Comparison of ENCODE assay signal across 1 cellular context in genomic region chr4:112208137-112209095, GRCh38.
TF ChIP-seq lines count a peak whose summit lies in the region.
"Not testable (repeated sequence)": the region's sequence is repeated elsewhere in the genome, so short reads cannot be mapped to it uniquely, and the experiment has no call there.

No MANE protein-coding gene starts in this region.

TF ChIP-seq in HepG2, 621 proteins besides CTCF, POLR2A, EP300 and RAD21 (continued from another document and continues in another):
- peak; percentile 44; the same call in 1 of the 2 replicates for TF ChIP-seq PRDM10 (CRISPR knock-in tag; IDR thresholded peaks at IDR 0.05; ENCODE audit: low read depth)
- peak; percentile 57; the same call in 1 of the 2 replicates for TF ChIP-seq ZNF691 (CRISPR knock-in tag; IDR thresholded peaks at IDR 0.05; ENCODE audit: borderline replicate concordance, low read depth)
- peak; percentile 64 for TF ChIP-seq SP5 (CRISPR knock-in tag; IDR thresholded peaks at IDR 0.05; ENCODE audit: borderline replicate concordance, low read depth)
- peak; percentile 75 for TF ChIP-seq ELF3 (CRISPR knock-in tag; IDR thresholded peaks at IDR 0.05)
- peak; percentile 80 for TF ChIP-seq FOSL1 (CRISPR knock-in tag; IDR thresholded peaks at IDR 0.05; ENCODE audit: borderline replicate concordance)
- TF ChIP-seq MXD4 (CRISPR knock-in tag; IDR thresholded peaks at IDR 0.05): peak; percentile 35; the same call in 1 of the 2 replicates
- TF ChIP-seq ZNF264 (CRISPR knock-in tag; IDR thresholded peaks at IDR 0.05): peak; percentile 94
- 0 out of 2 replicates have a peak, but pooled peaks have one; percentile 40 for TF ChIP-seq ZNF136 (CRISPR knock-in tag; IDR thresholded peaks at IDR 0.05; ENCODE audit: low read depth)
- TF ChIP-seq FOXA1 (IDR thresholded peaks at IDR 0.05): not testable (repeated sequence)
- peak; percentile 71 for TF ChIP-seq FOXA1 (CRISPR knock-in tag; IDR thresholded peaks at IDR 0.05)
- 0 out of 2 replicates have a peak, but pooled peaks have one; percentile 47 for TF ChIP-seq CREB3 (CRISPR knock-in tag; IDR thresholded peaks at IDR 0.05)
- TF ChIP-seq RARA (CRISPR knock-in tag; IDR thresholded peaks at IDR 0.05): peak; percentile 86
- peak; percentile 43 for TF ChIP-seq ZNF18 (CRISPR knock-in tag; IDR thresholded peaks at IDR 0.05; ENCODE audit: insufficient replicate concordance)
- peak; percentile 83 for TF ChIP-seq NR2C2 (CRISPR knock-in tag; IDR thresholded peaks at IDR 0.05; ENCODE audit: borderline replicate concordance)
- TF ChIP-seq HOXD1 (CRISPR knock-in tag; IDR thresholded peaks at IDR 0.05): 0 out of 2 replicates have a peak, but pooled peaks have one; percentile 73
- TF ChIP-seq ZKSCAN8 (CRISPR knock-in tag; IDR thresholded peaks at IDR 0.05; ENCODE audit: borderline replicate concordance): 0 out of 2 replicates have a peak, but pooled peaks have one; percentile 35
- TF ChIP-seq TCF7 (IDR thresholded peaks at IDR 0.05; ENCODE audit: low read depth): peak; percentile 95
- TF ChIP-seq ZNF232 (CRISPR knock-in tag; IDR thresholded peaks at IDR 0.05; ENCODE audit: borderline replicate concordance): 0 out of 2 replicates have a peak, but pooled peaks have one; percentile 40
- TF ChIP-seq FOSL2 (CRISPR knock-in tag; IDR thresholded peaks at IDR 0.05): peak; percentile 92
- TF ChIP-seq ZNF766 (CRISPR knock-in tag; IDR thresholded peaks at IDR 0.05; ENCODE audit: borderline replicate concordance): 0 out of 2 replicates have a peak, but pooled peaks have one; percentile 30
- TF ChIP-seq PRMT3 (CRISPR knock-in tag; IDR thresholded peaks at IDR 0.05; ENCODE audit: borderline replicate concordance, low read depth): 0 out of 2 replicates have a peak, but pooled peaks have one; percentile 25
- peak; percentile 35; the same call in 1 of the 2 replicates for TF ChIP-seq NCOA1 (CRISPR knock-in tag; IDR thresholded peaks at IDR 0.05)
- 0 out of 2 replicates have a peak, but pooled peaks have one; percentile 35 for TF ChIP-seq NFKBIZ (CRISPR knock-in tag; IDR thresholded peaks at IDR 0.05)
- TF ChIP-seq KLF16 (CRISPR knock-in tag; IDR thresholded peaks at IDR 0.05): peak in 1 of 2 experiments; percentile 81; a peak in 1 of 4 replicates
- 0 out of 2 replicates have a peak, but pooled peaks have one; percentile 31 for TF ChIP-seq CHD4 (IDR thresholded peaks at IDR 0.05; ENCODE audit: borderline replicate concordance, low read length)
- peak; percentile 43 for TF ChIP-seq ZNF589 (CRISPR knock-in tag; conservative IDR thresholded peaks at IDR 0.05)
- peak; percentile 50; the same call in 1 of the 2 replicates for TF ChIP-seq ZNF614 (CRISPR knock-in tag; IDR thresholded peaks at IDR 0.05; ENCODE audit: borderline replicate concordance)
- TF ChIP-seq ZNF503 (CRISPR knock-in tag; IDR thresholded peaks at IDR 0.05): peak; percentile 82; the same call in 1 of the 2 replicates
- 0 out of 2 replicates have a peak, but pooled peaks have one; percentile 54 for TF ChIP-seq ZBTB4 (CRISPR knock-in tag; IDR thresholded peaks at IDR 0.05; ENCODE audit: borderline replicate concordance)
- peak; percentile 43 for TF ChIP-seq DBP (CRISPR knock-in tag; IDR thresholded peaks at IDR 0.05; ENCODE audit: not compliant biosample characterization)
- TF ChIP-seq GABPB1 (CRISPR knock-in tag; IDR thresholded peaks at IDR 0.05): peak; percentile 51
- 0 out of 2 replicates have a peak, but pooled peaks have one; percentile 40 for TF ChIP-seq NKX3-1 (CRISPR knock-in tag; IDR thresholded peaks at IDR 0.05)
- peak; percentile 92 for TF ChIP-seq ZGPAT (CRISPR knock-in tag; IDR thresholded peaks at IDR 0.05)
- TF ChIP-seq ZBTB7A (CRISPR knock-in tag; IDR thresholded peaks at IDR 0.05): peak; percentile 96
- TF ChIP-seq ZNF33B (CRISPR knock-in tag; IDR thresholded peaks at IDR 0.05): peak; percentile 56; the same call in 1 of the 2 replicates
- peak; percentile 96 for TF ChIP-seq ZNF652 (CRISPR knock-in tag; IDR thresholded peaks at IDR 0.05; ENCODE audit: borderline replicate concordance, low read depth)
- TF ChIP-seq FOXP1 (IDR thresholded peaks at IDR 0.05): peak; percentile 72
- peak; percentile 91 for TF ChIP-seq FOXP1 (CRISPR knock-in tag; IDR thresholded peaks at IDR 0.05)
- TF ChIP-seq MTA1 (CRISPR knock-in tag; IDR thresholded peaks at IDR 0.05; ENCODE audit: borderline replicate concordance): 0 out of 2 replicates have a peak, but pooled peaks have one; percentile 63
- peak; percentile 76; the same call in 1 of the 2 replicates for TF ChIP-seq ZSCAN9 (CRISPR knock-in tag; IDR thresholded peaks at IDR 0.05; ENCODE audit: borderline replicate concordance)
- peak; percentile 46; the same call in 1 of the 2 replicates for TF ChIP-seq BCL3 (CRISPR knock-in tag; IDR thresholded peaks at IDR 0.05)
- peak; percentile 91; the same call in 1 of the 2 replicates for TF ChIP-seq HMG20A (CRISPR knock-in tag; IDR thresholded peaks at IDR 0.05; ENCODE audit: borderline replicate concordance)
